In the genomic region with DNA sequence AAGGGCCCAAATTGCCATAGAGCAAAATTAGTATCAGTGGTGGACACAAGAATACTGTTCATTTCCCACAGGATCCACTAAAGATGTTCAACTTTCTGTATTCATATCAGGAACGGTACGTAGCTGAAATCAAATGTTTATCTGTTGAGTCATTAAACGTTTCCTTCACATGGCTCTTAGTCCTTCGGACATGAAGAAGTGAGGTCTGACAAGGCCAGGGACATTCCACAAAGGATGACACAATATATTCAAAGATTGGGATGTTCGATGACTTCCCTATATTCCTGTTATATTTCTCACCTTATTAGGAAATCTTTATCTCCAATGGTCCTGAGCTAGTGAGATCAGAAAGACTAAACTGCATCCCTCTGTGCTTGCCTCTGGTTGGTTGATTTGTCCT, we compare ENCODE assay signal across 12 cellular contexts.
A peak's percentile ranks its signal among the peaks of the same experiment; 100 is the strongest.
DNase-seq lines count a peak whose midpoint lies in the region; ATAC-seq and TF ChIP-seq lines count a peak whose summit lies in the region.
"Had no signal": no experiment of that assay in that cellular context is flagged by ENCODE, and none has a peak within 500 bp of the region (broad histone marks: within the 10 kb centered on the region; RNA-seq: fewer than 3 reads in every experiment).

No MANE protein-coding gene starts in this region.

- H3K27ac ChIP-seq in stomach (peak overlapping the region in 3 of 5 donors; percentile 2 to 39 (median 27)), Peyer's patch (peak overlapping the region in 1 of 4 donors; percentile 15)
- H3K27ac ChIP-seq: psoas muscle had no signal

- peaks cover 89% of the 10 kb centered on the region for H3K4me1 Mint-ChIP-seq in activated T-cell treated with anti-CD3 and anti-CD28 coated beads, Interleukin-2, amount 50 U/mL, for 24 hours (ENCODE audit: low read depth)
- H3K4me1 Mint-ChIP-seq in activated T-cell treated with anti-CD3 and anti-CD28 coated beads, Interleukin-2, amount 50 U/mL, for 4 hours (ENCODE audit: low read depth), result peaks cover 72% of the 10 kb centered on the region
- H3K4me1 Mint-ChIP-seq in activated B cell treated with CpG ODN at 0.5 μM for 24 hours, result peaks cover 46% of the 10 kb centered on the region

- TF ChIP-seq EP300 in stomach (IDR thresholded peaks at IDR 0.05), result no peak

- intact Hi-C loops in activated B cell treated with CpG ODN at 0.5 μM for 24 hours (cut with micrococcal nuclease) (no loop called here), stomach (cut with DNase I; ENCODE audit: low total_unique reads) (no loop called here)

- no peaks in the 10 kb centered on the region for H3K27me3 Mint-ChIP-seq in activated T-cell treated with anti-CD3 and anti-CD28 coated beads, Interleukin-2, amount 50 U/mL, for 24 hours
- H3K27me3 Mint-ChIP-seq in activated T-cell treated with anti-CD3 and anti-CD28 coated beads, Interleukin-2, amount 50 U/mL, for 4 hours (ENCODE audit: low read depth), result no peaks in the 10 kb centered on the region
- no peaks in the 10 kb centered on the region for H3K27me3 Mint-ChIP-seq in activated B cell treated with CpG ODN at 0.5 μM for 24 hours

- no peaks in the 10 kb centered on the region for H3K9me3 Mint-ChIP-seq in activated T-cell treated with anti-CD3 and anti-CD28 coated beads, Interleukin-2, amount 50 U/mL, for 24 hours
- no peaks in the 10 kb centered on the region for H3K9me3 Mint-ChIP-seq in activated T-cell treated with anti-CD3 and anti-CD28 coated beads, Interleukin-2, amount 50 U/mL, for 4 hours
- no peaks in the 10 kb centered on the region for H3K9me3 Mint-ChIP-seq in activated B cell treated with CpG ODN at 0.5 μM for 24 hours

- 57 to 80% (median 68%) methylated on average over 5 of the region's 5 CpGs for WGBS in stomach, 5 donors

- H3K4me3 Mint-ChIP-seq in activated T-cell treated with anti-CD3 and anti-CD28 coated beads, Interleukin-2, amount 50 U/mL, for 24 hours, result no peak overlapping the region
- H3K4me3 Mint-ChIP-seq in activated T-cell treated with anti-CD3 and anti-CD28 coated beads, Interleukin-2, amount 50 U/mL, for 4 hours, result no peak overlapping the region
- no peak overlapping the region for H3K4me3 Mint-ChIP-seq in activated B cell treated with CpG ODN at 0.5 μM for 24 hours

- no peak for TF ChIP-seq POLR2A in stomach (IDR thresholded peaks at IDR 0.05)
- TF ChIP-seq POLR2A in Peyer's patch (IDR thresholded peaks at IDR 0.05), result no peak

- H3K27me3 ChIP-seq in stomach, result no peaks in the 10 kb centered on the region
- H3K27me3 ChIP-seq in Peyer's patch, result no peaks in the 10 kb centered on the region

- H3K36me3 Mint-ChIP-seq in activated T-cell treated with anti-CD3 and anti-CD28 coated beads, Interleukin-2, amount 50 U/mL, for 24 hours (ENCODE audit: low read depth), result peaks cover 98% of the 10 kb centered on the region
- peaks cover 78% of the 10 kb centered on the region for H3K36me3 Mint-ChIP-seq in activated T-cell treated with anti-CD3 and anti-CD28 coated beads, Interleukin-2, amount 50 U/mL, for 4 hours (ENCODE audit: insufficient read depth)
- H3K36me3 Mint-ChIP-seq in activated B cell treated with CpG ODN at 0.5 μM for 24 hours (ENCODE audit: low read depth), result peaks cover 85% of the 10 kb centered on the region

- peaks cover 17 to 68% (median 60%) of the 10 kb centered on the region in 4 donors for H3K36me3 ChIP-seq in stomach
- peaks cover 0 to 39% (median 0%) of the 10 kb centered on the region in 3 donors for H3K36me3 ChIP-seq in Peyer's patch

- POLR2A ChIA-PET in activated B cell treated with CpG ODN at 0.5 μM for 24 hours (lab: Charles Lee), result interaction anchor here (0.6 to 1.4 kb wide), 3 partner anchors 13 to 134 kb away, joined by 3 read pairs; no protein-coding TSS in a partner anchor

- no peaks in the 10 kb centered on the region for H3K9me3 ChIP-seq in stomach
- H3K9me3 ChIP-seq in Peyer's patch, result no peaks in the 10 kb centered on the region
- H3K9me3 ChIP-seq: psoas muscle had no signal

- TF ChIP-seq CTCF in activated B cell treated with CpG ODN at 0.5 μM for 24 hours (IDR thresholded peaks at IDR 0.05) (no peak), fibroblast of the aortic adventitia (IDR thresholded peaks at IDR 0.05; ENCODE audit: insufficient read depth, low read length) (no peak), stomach (IDR thresholded peaks at IDR 0.05) (no peak), Peyer's patch (IDR thresholded peaks at IDR 0.05) (no peak)

- no peak for DNase-seq in activated T-cell treated with anti-CD3 and anti-CD28 coated beads, Interleukin-2, amount 50 U/mL, for 24 hours
- DNase-seq in activated T-cell treated with anti-CD3 and anti-CD28 coated beads, Interleukin-2, amount 50 U/mL, for 4 hours, result no peak
- DNase-seq in activated B cell treated with CpG ODN at 0.5 μM for 24 hours (no peak), fibroblast of the aortic adventitia (ENCODE audit: low read depth) (peak; percentile 76), stomach (no peak), Peyer's patch (no peak)
- DNase-seq in activated CD8-positive, alpha-beta memory T cell treated with anti-CD3 and anti-CD28 coated beads for 24 hours, result no peak
- DNase-seq in stimulated activated CD4-positive, alpha-beta T cell treated with anti-CD3 and anti-CD28 coated beads, Interleukin-12 subunit alpha, Interleukin-12 subunit beta, amount 100 ng/mL, for 4 hours, result no peak
- DNase-seq: activated CD4-positive, alpha-beta T cell treated with anti-CD3 and anti-CD28 coated beads, Interleukin-2, amount 50 U/mL, for 1 hour; cerebellar nuclear complex; NCI-H1092; psoas muscle had no signal

- H3K4me3 ChIP-seq in fibroblast of the aortic adventitia (ENCODE audit: low read depth, low read length) (no peak overlapping the region), stomach (no peak overlapping the region), Peyer's patch (no peak overlapping the region)
- H3K4me3 ChIP-seq: psoas muscle had no signal

- no peak for ATAC-seq in activated T-cell treated with anti-CD3 and anti-CD28 coated beads, Interleukin-2, amount 50 U/mL, for 4 hours
- no peak for ATAC-seq in activated B cell treated with CpG ODN at 0.5 μM for 24 hours (ENCODE audit: low read depth)

- H3K4me1 ChIP-seq in stomach, result peaks cover 10 to 38% (median 11%) of the 10 kb centered on the region in 4 donors
- H3K4me1 ChIP-seq in Peyer's patch, result peaks cover 0 to 11% (median 5%) of the 10 kb centered on the region in 4 donors

- H3K27ac Mint-ChIP-seq in activated T-cell treated with anti-CD3 and anti-CD28 coated beads, Interleukin-2, amount 50 U/mL, for 24 hours, result peak overlapping the region; percentile 58
- peak overlapping the region; percentile 12 for H3K27ac Mint-ChIP-seq in activated B cell treated with CpG ODN at 0.5 μM for 24 hours

- CTCF ChIA-PET in activated B cell treated with CpG ODN at 0.5 μM for 24 hours (lab: Charles Lee), result interaction anchor here (1.2 kb wide), 1 partner anchor 13 kb away, joined by 4 read pairs; no protein-coding TSS in a partner anchor
